In genomic region chr5:31204955-31205354, GRCh38 we compare ENCODE assay signal across 31 cellular contexts. TPM values are rescaled to one million over a fixed set of nuclear protein-coding genes. Genes with fewer than 3 reads are reported as not detected.
"Had no signal": no experiment of that assay in that cellular context is flagged by ENCODE, and none has a peak within 500 bp of the region (broad histone marks: within the 10 kb centered on the region; RNA-seq: fewer than 3 reads in every experiment).

No MANE protein-coding gene starts in this region.

- H3K9me3 Mint-ChIP-seq: nephron; stimulated activated naive B cell treated with anti-CD40 and anti-IgM and Interleukin-4, amounts not matched to agents 10 μg/mL and 1 μg/mL and 100 μg/mL, for 72 hours had no signal

- FAIRE-seq: keratinocyte, urothelium cell line had no signal

- H3K9ac ChIP-seq: neural progenitor cell had no signal

- H3K36me3 Mint-ChIP-seq: naive thymus-derived CD8-positive, alpha-beta T cell; stimulated activated naive B cell treated with anti-CD40 and anti-IgM and Interleukin-4, amounts not matched to agents 10 μg/mL and 1 μg/mL and 100 μg/mL, for 72 hours had no signal

- H3K27me3 ChIP-seq: neural progenitor cell, ovary, right atrium auricular region, stomach, testis, thyroid gland, upper lobe of right lung had no signal

- H3K36me3 ChIP-seq: lower lobe of right lung, neural progenitor cell, neutrophil, ovary, right atrium auricular region, stomach, thyroid gland, upper lobe of right lung had no signal

- H3K4me1 ChIP-seq: lower lobe of right lung, neural progenitor cell, right atrium auricular region, stomach, testis, thyroid gland, upper lobe of right lung had no signal

- H3K4me3 ChIP-seq: lower lobe of right lung, neural progenitor cell, ovary, right atrium auricular region, skin epidermis, stomach, testis, thyroid gland, upper lobe of right lung had no signal

- H3K4me1 Mint-ChIP-seq: naive thymus-derived CD8-positive, alpha-beta T cell; neural progenitor cell; stimulated activated naive B cell treated with anti-CD40 and anti-IgM and Interleukin-4, amounts not matched to agents 10 μg/mL and 1 μg/mL and 100 μg/mL, for 72 hours had no signal

- H2AFZ ChIP-seq: neural progenitor cell had no signal

- H3K27ac Mint-ChIP-seq: naive thymus-derived CD8-positive, alpha-beta T cell; nephron; neural progenitor cell; progenitor cell of endocrine pancreas; stimulated activated naive B cell treated with anti-CD40 and anti-IgM and Interleukin-4, amounts not matched to agents 10 μg/mL and 1 μg/mL and 100 μg/mL, for 72 hours had no signal

- ATAC-seq: left cardiac atrium; left lobe of liver; left ventricle myocardium superior; lower lobe of right lung; naive thymus-derived CD8-positive, alpha-beta T cell; sciatic nerve; stimulated activated naive B cell treated with anti-CD40 and anti-IgM and Interleukin-4, amounts not matched to agents 10 μg/mL and 1 μg/mL and 100 μg/mL, for 72 hours; stimulated activated naive CD8-positive, alpha-beta T cell treated with anti-CD3 and anti-CD28 coated beads, Interleukin-15, Interleukin-2, amounts not matched to agents 100 U/mL and 50 U/mL, for 24 hours; upper lobe of right lung had no signal

- H3K4me2 ChIP-seq: neural progenitor cell had no signal

- H3K4me3 Mint-ChIP-seq: naive thymus-derived CD8-positive, alpha-beta T cell; nephron; neural progenitor cell; stimulated activated naive B cell treated with anti-CD40 and anti-IgM and Interleukin-4, amounts not matched to agents 10 μg/mL and 1 μg/mL and 100 μg/mL, for 72 hours had no signal

- H3K9me3 ChIP-seq: lower lobe of right lung, neutrophil, ovary, right atrium auricular region, stomach, testis, thyroid gland, upper lobe of right lung had no signal

- DNase-seq: hippocampal formation; kidney glomerular epithelial cell; left cardiac atrium; left ventricle myocardium superior; lower lobe of right lung; mammary epithelial cell; mesenchymal stem cell; naive thymus-derived CD8-positive, alpha-beta T cell; occipital lobe; ovary; stimulated activated CD4-positive, alpha-beta T cell treated with anti-CD3 and anti-CD28 coated beads, Interleukin-12 subunit alpha, Interleukin-12 subunit beta, amount 100 ng/mL, for 4 hours; stimulated activated CD4-positive, alpha-beta T cell treated with anti-CD3 and anti-CD28 coated beads, Interleukin-15, amount 100 ng/mL, for 24 hours; stimulated activated CD4-positive, alpha-beta T cell treated with anti-CD3 and anti-CD28 coated beads, Interleukin-2, amount 100 ng/mL, for 24 hours; stimulated activated CD4-positive, alpha-beta T cell treated with anti-CD3 and anti-CD28 coated beads, Interleukin-4, amount 100 ng/mL, for 1 hour; stimulated activated naive B cell treated with anti-CD40 and anti-IgM and Interleukin-4, amounts not matched to agents 10 μg/mL and 1 μg/mL and 100 μg/mL, for 72 hours; stimulated activated naive CD8-positive, alpha-beta T cell treated with anti-CD3 and anti-CD28 coated beads, Interleukin-15, Interleukin-2, amounts not matched to agents 100 U/mL and 50 U/mL, for 24 hours; stomach; testis; thyroid gland; trophoblast cell; upper lobe of right lung had no signal

- H3K27ac ChIP-seq: lower lobe of right lung, neural progenitor cell, neutrophil, ovary, right atrium auricular region, skin epidermis, stomach, testis, thyroid gland, upper lobe of right lung had no signal

- H3K27me3 Mint-ChIP-seq: progenitor cell of endocrine pancreas; stimulated activated naive B cell treated with anti-CD40 and anti-IgM and Interleukin-4, amounts not matched to agents 10 μg/mL and 1 μg/mL and 100 μg/mL, for 72 hours had no signal

RNA-seq across cellular contexts. Expression of gene CDH6, which starts 11.5 kb away (rescaled TPM):
- total RNA-seq: mammary epithelial cell; naive thymus-derived CD8-positive, alpha-beta T cell had no signal
- polyA plus RNA-seq: keratinocyte; mammary epithelial cell; naive thymus-derived CD8-positive, alpha-beta T cell had no signal
